Comparison of ENCODE assay signal across 8 cellular contexts in the genomic region with DNA sequence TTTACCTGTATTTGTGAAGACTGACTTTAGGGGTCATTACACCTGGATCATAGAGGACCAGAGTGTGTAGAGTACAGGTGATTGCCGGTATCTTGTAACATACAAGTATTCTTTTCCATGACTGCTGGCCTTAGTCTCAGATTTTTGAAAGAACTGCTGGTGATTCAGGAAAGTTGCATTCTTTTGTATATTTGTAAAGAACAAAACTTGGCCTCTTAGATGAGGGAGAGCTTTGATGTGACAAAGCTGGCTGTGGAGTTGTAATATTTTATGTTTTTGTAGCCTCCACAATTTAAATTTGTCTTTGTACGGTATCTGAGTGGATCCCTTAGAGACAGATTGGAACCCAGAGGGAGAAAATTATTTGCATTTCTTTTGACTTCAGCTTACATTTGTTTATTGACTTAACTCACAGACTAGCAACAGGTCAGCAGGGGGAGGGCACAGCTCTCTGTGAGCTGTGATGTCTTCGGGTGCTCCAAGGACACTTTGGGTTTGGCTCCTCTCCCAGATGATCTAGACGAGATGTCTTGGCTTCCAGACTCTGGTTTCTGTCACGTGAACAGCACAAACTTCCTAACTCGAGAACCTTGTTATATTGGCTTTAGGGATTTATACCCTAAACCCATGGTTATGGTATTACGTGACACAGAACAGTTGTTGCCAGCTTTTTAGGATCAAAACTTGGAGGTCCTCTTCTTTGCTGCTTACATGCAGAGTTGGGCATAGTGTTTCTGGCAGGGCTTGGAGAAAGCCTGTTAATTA.
DNase-seq lines count a peak whose midpoint lies in the region; ATAC-seq and TF ChIP-seq lines count a peak whose summit lies in the region.

No MANE protein-coding gene starts in this region.

- H2BK12ac ChIP-seq in H9 (ENCODE audit: insufficient read length, low read depth, low read length), result no peak overlapping the region

- H3K27ac ChIP-seq in AG04450 (ENCODE audit: low read depth, low read length) (peak overlapping the region; percentile 39), HUES6 (ENCODE audit: low read depth, low read length) (0 out of 2 replicates have a peak overlapping the region, but pooled peaks have one; percentile 7), H9 (ENCODE audit: insufficient read length, low read depth, low read length) (no peak overlapping the region)

- H3K4me1 Mint-ChIP-seq in mesothelial cell of epicardium, result peaks cover 47% of the 10 kb centered on the region
- peaks cover 13 to 19% of the 10 kb centered on the region in 2 experiments for H3K4me1 Mint-ChIP-seq in H9
- peaks cover 6% of the 10 kb centered on the region for H3K4me1 Mint-ChIP-seq in activated T-helper 17 cell treated with anti-CD3 and anti-CD28 coated beads, Interleukin-2, amount 50 U/mL, for 72 hours

- H4K8ac ChIP-seq in H9 (replicated peaks; ENCODE audit: insufficient read length, low read depth, low read length), result no peak overlapping the region

- no peak overlapping the region for H3T11ph ChIP-seq in H9 (ENCODE audit: low read length)

- no CpG with 5 or more reads among the region's 7 CpGs for WGBS in H9 (ENCODE audit: extremely low coverage, insufficient read length, low lambda C conversion rate)

- H4K20me1 ChIP-seq in H9 (ENCODE audit: control insufficient read depth, insufficient read depth, insufficient read length), result no peaks in the 10 kb centered on the region

- H3K4me1 ChIP-seq in HUES6 (ENCODE audit: control insufficient read depth, insufficient read depth, low read length), result peaks cover 17% of the 10 kb centered on the region
- peaks cover 11% of the 10 kb centered on the region for H3K4me1 ChIP-seq in H9 (ENCODE audit: insufficient read depth, low read length)

- H3K27me3 ChIP-seq in AG04450 (ENCODE audit: control insufficient read depth, insufficient read depth, low read length) (no peaks in the 10 kb centered on the region), HUES6 (ENCODE audit: control insufficient read depth, insufficient read depth, low read length) (no peaks in the 10 kb centered on the region), H9 (ENCODE audit: insufficient read depth, low read length) (no peaks in the 10 kb centered on the region)

- H3K9me3 ChIP-seq in AG04450 (ENCODE audit: control insufficient read depth, insufficient read depth, low read length) (no peaks in the 10 kb centered on the region), HUES6 (ENCODE audit: control insufficient read depth, insufficient read depth, low read depth, low read length) (no peaks in the 10 kb centered on the region), H9 (ENCODE audit: control insufficient read depth, low read depth, low read length) (no peaks in the 10 kb centered on the region)

- H4K91ac ChIP-seq in H9 (ENCODE audit: insufficient read length, low read depth, low read length), result no peak overlapping the region

- H3K4me3 Mint-ChIP-seq in mesothelial cell of epicardium, result no peak overlapping the region
- H3K4me3 Mint-ChIP-seq in H9, result no peak overlapping the region
- H3K4me3 Mint-ChIP-seq in activated T-helper 17 cell treated with anti-CD3 and anti-CD28 coated beads, Interleukin-2, amount 50 U/mL, for 72 hours, result no peak overlapping the region

- CTCF ChIA-PET in AG04450 (lab: Charles Lee), result no interaction called here

- no peak overlapping the region for H3K4me2 ChIP-seq in H9 (ENCODE audit: insufficient read depth, insufficient read length, low read length)

- no peaks in the 10 kb centered on the region for H3K79me1 ChIP-seq in H9 (ENCODE audit: insufficient read depth, low read depth, low read length, poor library complexity, severe bottlenecking)

- H2BK120ac ChIP-seq in H9 (ENCODE audit: low read depth, low read length, poor library complexity, severe bottlenecking), result no peak overlapping the region

- DNase-seq in AG04450 (ENCODE audit: low read depth, low spot score), result peak; percentile 82
- DNase-seq in cerebellum (ENCODE audit: low spot score), result peak; percentile 17
- DNase-seq in mesothelial cell of epicardium (ENCODE audit: low spot score in 2 of 2, unreplicated experiment in 2 of 2), result no peak
- no peak for DNase-seq in H9
- no peak for DNase-seq in activated naive CD4-positive, alpha-beta T cell (lab: John Stamatoyannopoulos, UW)
- no peak for DNase-seq in stimulated activated CD4-positive, alpha-beta T cell treated with anti-CD3 and anti-CD28 coated beads, Interleukin-2, amount 100 ng/mL, for 48 hours

- ATAC-seq in activated T-helper 17 cell treated with anti-CD3 and anti-CD28 coated beads, Interleukin-2, amount 50 U/mL, for 72 hours (replicated peaks), result no peak

- H2BK5ac ChIP-seq in H9 (ENCODE audit: insufficient read length, low read length), result no peak overlapping the region

- peak overlapping the region; percentile 78 for H3K27ac Mint-ChIP-seq in mesothelial cell of epicardium
- 0 out of 7 replicates have a peak overlapping the region, but pooled peaks of 1 of the 3 experiments have one; percentile 29 for H3K27ac Mint-ChIP-seq in H9
- H3K27ac Mint-ChIP-seq in activated T-helper 17 cell treated with anti-CD3 and anti-CD28 coated beads, Interleukin-2, amount 50 U/mL, for 72 hours, result no peak overlapping the region

- H3K36me3 ChIP-seq in HUES6 (ENCODE audit: control insufficient read depth, insufficient read depth, low read length), result no peaks in the 10 kb centered on the region

- H3K36me3 Mint-ChIP-seq in mesothelial cell of epicardium (peaks cover 4% of the 10 kb centered on the region), H9 (ENCODE audit: insufficient read depth in 1 of 3, low read depth in 3 of 3) (no peaks in the 10 kb centered on the region; a peak in 1 of 7 replicates)
- H3K36me3 Mint-ChIP-seq in activated T-helper 17 cell treated with anti-CD3 and anti-CD28 coated beads, Interleukin-2, amount 50 U/mL, for 72 hours (ENCODE audit: low read depth), result no peaks in the 10 kb centered on the region

- H3K23me2 ChIP-seq in H9 (ENCODE audit: insufficient read length, low read depth, low read length, poor library complexity, severe bottlenecking), result no peaks in the 10 kb centered on the region

- no peak overlapping the region for H3K56ac ChIP-seq in H9 (ENCODE audit: insufficient read length, low read depth, low read length)

- no peak overlapping the region for H4K5ac ChIP-seq in H9 (ENCODE audit: insufficient read length, low read depth, low read length)

- no peak overlapping the region for H2AK5ac ChIP-seq in H9 (ENCODE audit: insufficient read length, low read length)

- H3K4me3 ChIP-seq in AG04450 (ENCODE audit: low read depth, low read length) (no peak overlapping the region), HUES6 (ENCODE audit: low read depth, low read length) (no peak overlapping the region)

- TF ChIP-seq CTCF in AG04450 (IDR thresholded peaks at IDR 0.05; ENCODE audit: low read depth, low read length), result no peak
- no peak for TF ChIP-seq CTCF in mesothelial cell of epicardium (IDR thresholded peaks at IDR 0.05; ENCODE audit: unreplicated experiment)
- TF ChIP-seq CTCF in H9 (conservative IDR thresholded peaks at IDR 0.05), result no peak

- H2BK15ac ChIP-seq in H9 (ENCODE audit: low read depth, low read length), result no peak overlapping the region

- H3K79me2 ChIP-seq in H9 (ENCODE audit: insufficient read depth, low read length), result no peaks in the 10 kb centered on the region

- no peak overlapping the region for H3K9ac ChIP-seq in HUES6 (ENCODE audit: low read length)
- no peak overlapping the region for H3K9ac ChIP-seq in H9 (ENCODE audit: extremely low read depth, insufficient read length, low read length)

- no peak overlapping the region for H3K18ac ChIP-seq in H9 (ENCODE audit: insufficient read length, low read depth, low read length)

- H3K23ac ChIP-seq in H9 (ENCODE audit: insufficient read length, low read depth, low read length), result no peak overlapping the region

- H3K27me3 Mint-ChIP-seq in mesothelial cell of epicardium (ENCODE audit: low read depth) (no peaks in the 10 kb centered on the region), H9 (ENCODE audit: low read depth) (no peaks in the 10 kb centered on the region)
- H3K27me3 Mint-ChIP-seq in activated T-helper 17 cell treated with anti-CD3 and anti-CD28 coated beads, Interleukin-2, amount 50 U/mL, for 72 hours, result no peaks in the 10 kb centered on the region

- no peak overlapping the region for H3K4ac ChIP-seq in H9 (ENCODE audit: low read depth, low read length)

- no peak overlapping the region for H3K14ac ChIP-seq in H9 (ENCODE audit: insufficient read depth, low read length)

- H3K9me3 Mint-ChIP-seq in mesothelial cell of epicardium (no peaks in the 10 kb centered on the region), H9 (no peaks in the 10 kb centered on the region)
- no peaks in the 10 kb centered on the region for H3K9me3 Mint-ChIP-seq in activated T-helper 17 cell treated with anti-CD3 and anti-CD28 coated beads, Interleukin-2, amount 50 U/mL, for 72 hours

- no peak overlapping the region for H2AFZ ChIP-seq in H9 (ENCODE audit: low read length)

- POLR2A ChIA-PET in AG04450 (lab: Yijun Ruan, JAX), result no interaction called here

- H2BK20ac ChIP-seq in H9 (ENCODE audit: low read depth, low read length, poor library complexity, severe bottlenecking), result no peak overlapping the region

Comparison
In these comparisons a context has a peak if more than half of its experiments do, and no peak if none do; other contexts are left out.
1. DNase-seq: peak in AG04450 (single experiment) and cerebellum (single experiment); none in mesothelial cell of epicardium (0 of 2), H9 (single experiment), activated naive CD4-positive, alpha-beta T cell (0 of 4) and stimulated activated CD4-positive, alpha-beta T cell treated with anti-CD3 and anti-CD28 coated beads, Interleukin-2, amount 100 ng/mL, for 48 hours (0 of 2).